8 cellular contexts compared by ENCODE assay signal in the genomic region with DNA sequence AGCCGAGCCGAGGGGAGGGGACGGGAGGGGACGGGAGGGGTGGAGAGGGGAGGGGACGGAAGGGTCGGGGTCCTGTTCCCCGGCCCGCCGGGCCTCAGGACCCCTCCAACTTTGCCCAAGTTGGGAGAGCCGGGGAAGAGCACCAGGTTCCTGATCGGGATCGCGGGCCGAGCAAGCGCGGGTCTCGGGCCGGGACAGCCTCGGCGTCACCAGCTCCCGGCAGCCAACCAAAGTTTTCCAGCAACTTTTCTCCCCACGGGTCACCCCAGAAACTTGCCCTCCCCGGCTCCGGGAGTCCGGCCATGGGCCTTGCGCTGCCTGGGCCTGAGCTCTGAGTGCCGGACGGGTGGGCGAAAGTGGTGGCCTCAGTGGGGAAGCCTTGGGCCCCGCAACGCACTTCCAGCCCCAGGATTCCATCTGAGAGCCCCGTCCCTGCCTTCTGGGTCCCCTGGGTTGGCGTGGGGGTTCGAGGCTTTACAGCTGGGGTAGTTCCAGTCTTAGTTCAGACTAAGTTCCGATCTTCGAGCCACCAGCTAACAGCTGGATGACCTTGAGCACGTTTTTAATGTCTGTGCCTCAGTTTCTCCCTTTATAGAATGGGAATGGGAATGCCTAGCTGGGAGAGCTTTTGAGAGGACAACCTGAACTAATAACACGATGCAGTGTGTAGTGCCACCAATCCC.
DNase-seq lines count a peak whose midpoint lies in the region; ATAC-seq lines count a peak whose summit lies in the region.

No MANE protein-coding gene starts in this region.

- peaks cover 44 to 76% of the 10 kb centered on the region in 2 donors for H3K4me1 ChIP-seq in muscle layer of duodenum (ENCODE audit: control insufficient read depth in 1 of 2, insufficient read depth in 2 of 2, low read length in 2 of 2)

- peak; percentile 54 for DNase-seq in activated CD4-positive, alpha-beta T cell treated with anti-CD3 and anti-CD28 coated beads for 48 hours
- DNase-seq in activated CD4-positive, alpha-beta T cell treated with anti-CD3 and anti-CD28 coated beads for 1 hour = no peak
- DNase-seq in SK-N-MC (ENCODE audit: low read depth, low spot score) (no peak), NCI-H524 (lab: John Stamatoyannopoulos, UW) (no peak)
- DNase-seq in effector memory CD8-positive, alpha-beta T cell = peak in 1 of 3 experiments; percentile 23

- no peaks in the 10 kb centered on the region for H3K9me3 Mint-ChIP-seq in effector memory CD8-positive, alpha-beta T cell

- no peak for ATAC-seq in effector memory CD8-positive, alpha-beta T cell (replicated peaks)
- no peak for ATAC-seq in GM21786 (IDR thresholded peaks at IDR 0.05; ENCODE audit: unreplicated experiment)
- ATAC-seq in HG02759 (IDR thresholded peaks at IDR 0.05; ENCODE audit: unreplicated experiment) = no peak

- H3K9me3 ChIP-seq in SK-N-MC (ENCODE audit: low read depth, low read length) = no peaks in the 10 kb centered on the region
- H3K9me3 ChIP-seq in muscle layer of duodenum (ENCODE audit: control insufficient read depth in 1 of 2, low read length in 2 of 2) = no peaks in the 10 kb centered on the region

- peak overlapping the region; percentile 92 to 93 for H3K4me3 Mint-ChIP-seq in effector memory CD8-positive, alpha-beta T cell

- peaks cover 6% of the 10 kb centered on the region; the same call in 1 of the 2 replicates for H3K36me3 ChIP-seq in SK-N-MC (ENCODE audit: insufficient read depth, low read length)
- peaks cover 5 to 10% of the 10 kb centered on the region in 2 donors for H3K36me3 ChIP-seq in muscle layer of duodenum (ENCODE audit: control insufficient read depth in 1 of 2, insufficient read depth in 2 of 2, low read length in 2 of 2)

- peaks cover 75% of the 10 kb centered on the region for H3K36me3 Mint-ChIP-seq in effector memory CD8-positive, alpha-beta T cell (ENCODE audit: insufficient read depth)

- peak overlapping the region; percentile 80 for H3K9ac ChIP-seq in SK-N-MC (ENCODE audit: insufficient read length)

- H3K27me3 ChIP-seq in muscle layer of duodenum (ENCODE audit: low read depth, low read length) = no peaks in the 10 kb centered on the region

- peak overlapping the region; percentile 98 to 99 for H3K27ac Mint-ChIP-seq in effector memory CD8-positive, alpha-beta T cell

- H3K27ac ChIP-seq in SK-N-MC (no peak overlapping the region), muscle layer of duodenum (ENCODE audit: low read length) (peak overlapping the region; percentile 99)

- no peaks in the 10 kb centered on the region for H3K27me3 Mint-ChIP-seq in effector memory CD8-positive, alpha-beta T cell

- peak overlapping the region; percentile 92 for H3K4me3 ChIP-seq in SK-N-MC
- H3K4me3 ChIP-seq in muscle layer of duodenum (ENCODE audit: low read depth in 1 of 2, low read length in 2 of 2) = peak overlapping the region; percentile 74 to 98

- peaks cover 59 to 66% of the 10 kb centered on the region in 2 donors for H3K4me1 Mint-ChIP-seq in effector memory CD8-positive, alpha-beta T cell (ENCODE audit: low read depth in 2 of 2)
